Comparison of ENCODE assay signal across 19 cellular contexts in the genomic region with DNA sequence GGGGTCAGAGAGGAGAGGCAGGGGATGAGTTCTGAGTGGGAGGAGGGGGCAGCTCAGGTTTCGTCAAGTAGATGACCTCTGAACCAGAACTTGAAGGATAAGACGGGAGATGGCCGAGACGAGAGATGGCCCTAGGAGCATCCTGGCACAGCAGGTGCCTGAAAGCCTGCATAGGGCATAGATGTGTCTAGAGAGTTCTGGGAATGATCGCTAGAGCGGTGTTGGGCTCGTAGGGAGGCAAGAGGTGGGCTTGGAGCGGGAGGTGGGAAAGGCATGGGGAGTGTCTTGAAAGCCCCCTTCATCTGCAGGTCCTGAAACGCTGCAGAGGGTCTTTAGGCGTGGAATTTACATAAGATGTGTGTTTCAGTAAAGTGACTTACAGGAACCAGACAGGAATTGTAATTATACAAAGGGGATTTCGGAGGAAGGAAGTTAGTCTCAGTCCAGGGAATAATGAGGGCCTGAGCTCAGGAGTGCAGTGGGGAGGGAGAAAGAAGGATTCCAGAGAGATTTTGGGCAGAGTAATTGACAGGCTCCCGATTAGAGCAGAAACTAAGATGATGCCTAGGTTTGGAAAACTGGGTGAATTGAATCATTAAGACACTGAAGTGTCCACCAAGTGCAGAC. TPM values are rescaled to one million over a fixed set of nuclear protein-coding genes. Genes with fewer than 3 reads are reported as not detected.
"Had no signal": no experiment of that assay in that cellular context is flagged by ENCODE, and none has a peak within 500 bp of the region (broad histone marks: within the 10 kb centered on the region; RNA-seq: fewer than 3 reads in every experiment).

No MANE protein-coding gene starts in this region.

- H3K27me3 Mint-ChIP-seq: activated CD8-positive, alpha-beta T cell treated with anti-CD3 and anti-CD28 coated beads for 36 hours; activated naive CD8-positive, alpha-beta T cell treated with anti-CD3 and anti-CD28 coated beads for 36 hours; dendritic cell treated with granulocyte-macrophage colony-stimulating factor and Interleukin-4, amounts not matched to agents 40 ng/mL and 50 ng/mL, for 4 days; stimulated activated naive CD8-positive, alpha-beta T cell treated with anti-CD3 and anti-CD28 coated beads, Interleukin-15, amount 100 ng/mL, for 72 hours had no signal

- H3K9me3 Mint-ChIP-seq: activated CD8-positive, alpha-beta T cell treated with anti-CD3 and anti-CD28 coated beads for 36 hours; activated naive CD8-positive, alpha-beta T cell treated with anti-CD3 and anti-CD28 coated beads for 36 hours; activated T-helper 17 cell treated with anti-CD3 and anti-CD28 coated beads, Interleukin-2, amount 50 U/mL, for 72 hours; dendritic cell treated with granulocyte-macrophage colony-stimulating factor and Interleukin-4, amounts not matched to agents 40 ng/mL and 50 ng/mL, for 4 days; effector memory CD8-positive, alpha-beta T cell; stimulated activated naive CD8-positive, alpha-beta T cell treated with anti-CD3 and anti-CD28 coated beads, Interleukin-15, amount 100 ng/mL, for 72 hours had no signal

- H3K36me3 Mint-ChIP-seq: activated naive CD8-positive, alpha-beta T cell treated with anti-CD3 and anti-CD28 coated beads for 36 hours had no signal

- H3K4me3 Mint-ChIP-seq: activated CD8-positive, alpha-beta T cell treated with anti-CD3 and anti-CD28 coated beads for 36 hours; activated naive CD8-positive, alpha-beta T cell treated with anti-CD3 and anti-CD28 coated beads for 36 hours; activated T-helper 17 cell treated with anti-CD3 and anti-CD28 coated beads, Interleukin-2, amount 50 U/mL, for 72 hours; dendritic cell treated with granulocyte-macrophage colony-stimulating factor and Interleukin-4, amounts not matched to agents 40 ng/mL and 50 ng/mL, for 4 days; effector memory CD8-positive, alpha-beta T cell; stimulated activated naive CD8-positive, alpha-beta T cell treated with anti-CD3 and anti-CD28 coated beads, Interleukin-15, amount 100 ng/mL, for 72 hours had no signal

- DNase-seq: activated CD4-positive, alpha-beta T cell treated with anti-CD3 and anti-CD28 coated beads for 48 hours; activated CD4-positive, CD25-positive, alpha-beta regulatory T cell; activated CD8-positive, alpha-beta T cell treated with anti-CD3 and anti-CD28 coated beads for 36 hours; activated naive CD4-positive, alpha-beta T cell; activated naive CD8-positive, alpha-beta T cell treated with anti-CD3 and anti-CD28 coated beads for 36 hours; activated T-cell treated with anti-CD3 and anti-CD28 coated beads, Interleukin-2, amount 50 U/mL, for 1 hour; amniotic stem cell; effector memory CD8-positive, alpha-beta T cell; foreskin melanocyte; head of caudate nucleus; kidney glomerular epithelial cell; stimulated activated CD4-positive, alpha-beta T cell treated with anti-CD3 and anti-CD28 coated beads, Interleukin-15, amount 100 ng/mL, for 24 hours; stimulated activated CD4-positive, alpha-beta T cell treated with anti-CD3 and anti-CD28 coated beads, Interleukin-2, amount 100 ng/mL, for 48 hours; stimulated activated naive CD8-positive, alpha-beta T cell treated with anti-CD3 and anti-CD28 coated beads, Interleukin-15, amount 100 ng/mL, for 72 hours; T1000 had no signal

- ATAC-seq: activated CD8-positive, alpha-beta T cell treated with anti-CD3 and anti-CD28 coated beads for 36 hours; activated T-helper 17 cell treated with anti-CD3 and anti-CD28 coated beads, Interleukin-2, amount 50 U/mL, for 72 hours; effector memory CD8-positive, alpha-beta T cell; stimulated activated naive CD8-positive, alpha-beta T cell treated with anti-CD3 and anti-CD28 coated beads, Interleukin-15, amount 100 ng/mL, for 72 hours had no signal

- H3K4me3 ChIP-seq: skin epidermis had no signal

- H3K27ac Mint-ChIP-seq: activated CD8-positive, alpha-beta T cell treated with anti-CD3 and anti-CD28 coated beads for 36 hours; activated naive CD8-positive, alpha-beta T cell treated with anti-CD3 and anti-CD28 coated beads for 36 hours; activated T-helper 17 cell treated with anti-CD3 and anti-CD28 coated beads, Interleukin-2, amount 50 U/mL, for 72 hours; dendritic cell treated with granulocyte-macrophage colony-stimulating factor and Interleukin-4, amounts not matched to agents 40 ng/mL and 50 ng/mL, for 4 days; effector memory CD8-positive, alpha-beta T cell had no signal

RNA-seq across cellular contexts. Expression of a gene that starts 43.3 kb away (rescaled TPM):
- total RNA-seq: activated CD8-positive, alpha-beta T cell treated with anti-CD3 and anti-CD28 coated beads for 36 hours; activated naive CD8-positive, alpha-beta T cell treated with anti-CD3 and anti-CD28 coated beads for 36 hours; chondrocyte had no signal
